Comparison of ENCODE assay signal across 11 cellular contexts in genomic region chr9:124282442-124283231, GRCh38. TPM values are rescaled to one million over a fixed set of nuclear protein-coding genes. Genes with fewer than 3 reads are reported as not detected.
A peak's percentile ranks its signal among the peaks of the same experiment; 100 is the strongest.
DNase-seq lines count a peak whose midpoint lies in the region; TF ChIP-seq lines count a peak whose summit lies in the region.
"Had no signal": no experiment of that assay in that cellular context is flagged by ENCODE, and none has a peak within 500 bp of the region (broad histone marks: within the 10 kb centered on the region; RNA-seq: fewer than 3 reads in every experiment).

No MANE protein-coding gene starts in this region.

- H3K9me3 ChIP-seq in sigmoid colon (no peaks in the 10 kb centered on the region), BE2C (no peaks in the 10 kb centered on the region)

- no peaks in the 10 kb centered on the region for H3K27me3 Mint-ChIP-seq in activated CD4-positive, alpha-beta memory T cell treated with anti-CD3 and anti-CD28 coated beads, Interleukin-2, amount 10 ng/mL, durations not matched to agents 7 days and 5 days

- 13 to 51% methylated on average over 20 of the region's 20 CpGs for WGBS in sigmoid colon, 2 donors

- H3K4me1 ChIP-seq in sigmoid colon, result peaks cover 0 to 98% (median 89%) of the 10 kb centered on the region in 4 donors
- H3K4me1 ChIP-seq in BE2C, result no peaks in the 10 kb centered on the region

- DNase-seq in Daoy (ENCODE audit: low read depth) (peak; percentile 93), astrocyte of the spinal cord (ENCODE audit: low read depth, low spot score) (peak; percentile 77), hepatic stellate cell (ENCODE audit: low spot score) (peak; percentile 85), sigmoid colon (peak; percentile 84), BE2C (no peak), SHP77 treated with DMSO at 0.1 percent for 48 hours (lab: John Stamatoyannopoulos, UW) (no peak)
- no peak for DNase-seq in stimulated activated CD4-positive, alpha-beta T cell treated with anti-CD3 and anti-CD28 coated beads, Interleukin-4, amount 100 ng/mL, for 1 hour
- DNase-seq in activated CD4-positive, alpha-beta memory T cell treated with anti-CD3 and anti-CD28 coated beads, Interleukin-2, amount 10 ng/mL, durations not matched to agents 7 days and 5 days, result no peak
- DNase-seq: DMS79 treated with DMSO at 0.1 percent for 48 hours; NK-92 treated with Interleukin-12 subunit alpha and Interleukin-12 subunit beta, amount 100 ng/mL, for 24 hours; stimulated activated CD4-positive, alpha-beta T cell treated with anti-CD3 and anti-CD28 coated beads, Interleukin-4, amount 100 ng/mL, for 24 hours had no signal

- H3K27ac ChIP-seq in sigmoid colon, result peak overlapping the region; percentile 78 to 90 (median 82)

- no peak for TF ChIP-seq EP300 in sigmoid colon (IDR thresholded peaks at IDR 0.05)

- H3K4me3 Mint-ChIP-seq in activated CD4-positive, alpha-beta memory T cell treated with anti-CD3 and anti-CD28 coated beads, Interleukin-2, amount 10 ng/mL, durations not matched to agents 7 days and 5 days, result no peak overlapping the region

- H3K27me3 ChIP-seq in sigmoid colon (no peaks in the 10 kb centered on the region), BE2C (no peaks in the 10 kb centered on the region)

- H3K4me1 Mint-ChIP-seq in activated CD4-positive, alpha-beta memory T cell treated with anti-CD3 and anti-CD28 coated beads, Interleukin-2, amount 10 ng/mL, durations not matched to agents 7 days and 5 days, result peaks cover 29% of the 10 kb centered on the region

- TF ChIP-seq POLR2A in sigmoid colon (IDR thresholded peaks at IDR 0.05), result no peak

- in situ Hi-C loops in astrocyte of the spinal cord (cut with HindIII; ENCODE audit: low sequenced_read_pairs), result no loop called here

- intact Hi-C loops in sigmoid colon (cut with DNase I), result no loop called here

- H3K4me3 ChIP-seq in astrocyte of the spinal cord (ENCODE audit: low read depth, low read length), result no peak overlapping the region
- H3K4me3 ChIP-seq in sigmoid colon, result no peak overlapping the region
- no peak overlapping the region for H3K4me3 ChIP-seq in BE2C (ENCODE audit: low read depth, low read length)

- POLR2A ChIA-PET in activated CD4-positive, alpha-beta memory T cell treated with anti-CD3 and anti-CD28 coated beads, Interleukin-2, amount 10 ng/mL, durations not matched to agents 7 days and 5 days (lab: Charles Lee), result interaction anchor here (0.6 kb wide), 1 partner anchor 46 kb away, joined by 3 read pairs; no protein-coding TSS in a partner anchor

- H3K36me3 Mint-ChIP-seq in activated CD4-positive, alpha-beta memory T cell treated with anti-CD3 and anti-CD28 coated beads, Interleukin-2, amount 10 ng/mL, durations not matched to agents 7 days and 5 days (ENCODE audit: low read depth), result no peaks in the 10 kb centered on the region

- H3K27ac Mint-ChIP-seq in activated CD4-positive, alpha-beta memory T cell treated with anti-CD3 and anti-CD28 coated beads, Interleukin-2, amount 10 ng/mL, durations not matched to agents 7 days and 5 days, result no peak overlapping the region

- CTCF ChIA-PET in activated CD4-positive, alpha-beta memory T cell treated with anti-CD3 and anti-CD28 coated beads, Interleukin-2, amount 10 ng/mL, durations not matched to agents 7 days and 5 days (lab: Charles Lee), result interaction anchor here (0.5 kb wide), 1 partner anchor 1702 kb away, joined by 4 read pairs; no protein-coding TSS in a partner anchor

- H3K9me3 Mint-ChIP-seq in activated CD4-positive, alpha-beta memory T cell treated with anti-CD3 and anti-CD28 coated beads, Interleukin-2, amount 10 ng/mL, durations not matched to agents 7 days and 5 days, result no peaks in the 10 kb centered on the region

- H3K36me3 ChIP-seq in sigmoid colon, result no peaks in the 10 kb centered on the region
- H3K36me3 ChIP-seq in BE2C, result no peaks in the 10 kb centered on the region

- no peak for TF ChIP-seq CTCF in astrocyte of the spinal cord (IDR thresholded peaks at IDR 0.05; ENCODE audit: low read depth, low read length)
- no peak for TF ChIP-seq CTCF in sigmoid colon (IDR thresholded peaks at IDR 0.05)
- TF ChIP-seq CTCF in BE2C (IDR thresholded peaks at IDR 0.05; ENCODE audit: low read depth, low read length), result no peak

RNA-seq across cellular contexts. Expression of gene NEK6, which starts 24.9 kb away (rescaled TPM):
- 40.6 and 41.9 TPM in 2 replicates for total RNA-seq in Daoy (2014; rRNA removed; shearing (Covaris generic))
- total RNA-seq in sigmoid colon, result 10 to 100 TPM in 2 of 4 donors, 1 to 10 TPM in 2; 8.2 to 24.1 (median 14.2) TPM
- polyA plus RNA-seq in sigmoid colon, result 10 to 100 TPM; 13.8 to 36.2 (median 24.7) TPM
- 0.46 TPM for polyA plus RNA-seq in BE2C (2012; ENCODE audit: insufficient read depth, insufficient read length, low read depth)
- 10 to 100 TPM; 16.9 to 18.9 TPM for total RNA-seq in activated CD4-positive, alpha-beta memory T cell treated with anti-CD3 and anti-CD28 coated beads, Interleukin-2, amount 10 ng/mL, durations not matched to agents 7 days and 5 days

Comparison
In these comparisons a context has a peak if more than half of its experiments do, and no peak if none do; other contexts are left out.
1. DNase-seq: peak in Daoy (single experiment), astrocyte of the spinal cord (single experiment), hepatic stellate cell (single experiment) and sigmoid colon (single experiment); none in BE2C (single experiment), SHP77 treated with DMSO at 0.1 percent for 48 hours (single experiment), stimulated activated CD4-positive, alpha-beta T cell treated with anti-CD3 and anti-CD28 coated beads, Interleukin-4, amount 100 ng/mL, for 1 hour (single experiment) and activated CD4-positive, alpha-beta memory T cell treated with anti-CD3 and anti-CD28 coated beads, Interleukin-2, amount 10 ng/mL, durations not matched to agents 7 days and 5 days (single experiment).